16 cellular contexts compared by ENCODE assay signal in genomic region chr12:131507881-131508280, GRCh38.
DNase-seq lines count a peak whose midpoint lies in the region; ATAC-seq and TF ChIP-seq lines count a peak whose summit lies in the region.
"Had no signal": no experiment of that assay in that cellular context is flagged by ENCODE, and none has a peak within 500 bp of the region (broad histone marks: within the 10 kb centered on the region; RNA-seq: fewer than 3 reads in every experiment).

No MANE protein-coding gene starts in this region.

- TF ChIP-seq CTCF in left lung (IDR thresholded peaks at IDR 0.05) = no peak

- H3K4me1 ChIP-seq in left lung = peaks cover 0 to 3% of the 10 kb centered on the region in 2 donors
- H3K4me1 ChIP-seq: A549 had no signal

- no peak overlapping the region for H3K4me3 ChIP-seq in left lung
- H3K4me3 ChIP-seq: A549, GM12878, K562 had no signal

- H3K27me3 ChIP-seq in left lung = no peaks in the 10 kb centered on the region
- H3K27me3 ChIP-seq: BE2C had no signal

- no peaks in the 10 kb centered on the region for H3K9me3 ChIP-seq in left lung
- H3K9me3 ChIP-seq: A549, BE2C had no signal

- DNase-seq in DMS79 (lab: John Stamatoyannopoulos, UW) (peak; percentile 47), NCI-H524 treated with DMSO at 0.1 percent for 48 hours (lab: John Stamatoyannopoulos, UW) (peak; percentile 29), left lung (no peak), cerebellar cortex (ENCODE audit: low spot score) (no peak)
- no peak for DNase-seq in activated CD4-positive, CD25-positive, alpha-beta regulatory T cell (lab: John Stamatoyannopoulos, UW)
- DNase-seq: COR-L47, DMS153 had no signal

- ATAC-seq in left lung = peak; percentile 27
- ATAC-seq in GM19452 (IDR thresholded peaks at IDR 0.05; ENCODE audit: unreplicated experiment) = no peak
- ATAC-seq: A549; CD8-positive, alpha-beta T cell; GM12878; HCT116; K562 had no signal

- H3K27ac ChIP-seq in left lung = no peak overlapping the region
- H3K27ac ChIP-seq: A549, C4-2B, HL-60 had no signal

- no peaks in the 10 kb centered on the region for H3K36me3 ChIP-seq in left lung
- H3K36me3 ChIP-seq: BE2C had no signal

- intact Hi-C loops in left lung (cut with DNase I) = no loop called here

Comparison
In these comparisons a context has a peak if more than half of its experiments do, and no peak if none do; other contexts are left out.
1. DNase-seq: peak in DMS79 (single experiment) and NCI-H524 treated with DMSO at 0.1 percent for 48 hours (single experiment); none in left lung (0 of 2), cerebellar cortex (single experiment) and activated CD4-positive, CD25-positive, alpha-beta regulatory T cell (0 of 4).